In genomic region chr3:198079771-198080520, GRCh38 we compare ENCODE assay signal across 8 cellular contexts.
DNase-seq lines count a peak whose midpoint lies in the region; ATAC-seq and TF ChIP-seq lines count a peak whose summit lies in the region.

No MANE protein-coding gene starts in this region.

- H3K36me3 ChIP-seq in Karpas-422 (ENCODE audit: insufficient read depth, low read length) (no peaks in the 10 kb centered on the region), upper lobe of left lung (no peaks in the 10 kb centered on the region)

- H3K4me3 ChIP-seq in Karpas-422 (ENCODE audit: low read length) = peak overlapping the region; percentile 57
- peak overlapping the region; percentile 39 for H3K4me3 ChIP-seq in fibroblast of pulmonary artery (replicated peaks; ENCODE audit: low read depth, low read length)
- peak overlapping the region in 3 of 4 donors; percentile 32 to 49 (median 47) for H3K4me3 ChIP-seq in upper lobe of left lung

- no peak overlapping the region for H2AFZ ChIP-seq in Karpas-422 (ENCODE audit: low read length)

- no peaks in the 10 kb centered on the region for H3K27me3 ChIP-seq in Karpas-422 (ENCODE audit: low read length)
- H3K27me3 ChIP-seq in upper lobe of left lung = peaks cover 0 to 29% (median 14%) of the 10 kb centered on the region in 4 donors

- DNase-seq in NCI-H526 (lab: John Stamatoyannopoulos, UW) (peak; percentile 30 to 90), NCI-H526 treated with DMSO at 0.1 percent for 48 hours (lab: John Stamatoyannopoulos, UW) (no peak), Karpas-422 (no peak), fibroblast of pulmonary artery (ENCODE audit: low read depth) (peak; percentile 10), occipital lobe (lab: John Stamatoyannopoulos, UW) (peak; percentile 16), upper lobe of left lung (no peak), NCI-H510A (lab: John Stamatoyannopoulos, UW) (no peak)
- DNase-seq in activated CD8-positive, alpha-beta memory T cell treated with anti-CD3 and anti-CD28 coated beads, Interleukin-2, amount 50 U/mL, for 4 hours = peak; percentile 49

- H3K4me2 ChIP-seq in Karpas-422 (ENCODE audit: low read depth, low read length, poor library complexity, severe bottlenecking) = peak overlapping the region; percentile 65

- TF ChIP-seq POLR2A in upper lobe of left lung (IDR thresholded peaks at IDR 0.05) = no peak

- WGBS in upper lobe of left lung, 2 donors = 17 to 18% methylated on average over 18 to 26 of the region's 47 CpGs

- H3K4me1 ChIP-seq in Karpas-422 (ENCODE audit: low read length) (peaks cover 8% of the 10 kb centered on the region), upper lobe of left lung (peaks cover 13 to 21% (median 16%) of the 10 kb centered on the region in 4 donors)

- H4K20me1 ChIP-seq in Karpas-422 (ENCODE audit: insufficient read depth, low read depth, low read length) = no peaks in the 10 kb centered on the region

- ATAC-seq in upper lobe of left lung (ENCODE audit: low FRiP score in 2 of 2) = peak; percentile 53 to 76

- peak overlapping the region; percentile 50 for H3K9ac ChIP-seq in Karpas-422 (ENCODE audit: low read length)

- H3K27ac ChIP-seq in Karpas-422 (ENCODE audit: low read length) (no peak overlapping the region), upper lobe of left lung (peak overlapping the region in 1 of 4 donors; percentile 41)

- no peaks in the 10 kb centered on the region for H3K79me2 ChIP-seq in Karpas-422 (ENCODE audit: low read length)

- peak; percentile 8 for TF ChIP-seq CTCF in fibroblast of pulmonary artery (IDR thresholded peaks at IDR 0.05; ENCODE audit: low read length, missing control alignments)
- no peak for TF ChIP-seq CTCF in upper lobe of left lung (IDR thresholded peaks at IDR 0.05)

- no peaks in the 10 kb centered on the region for H3K9me2 ChIP-seq in Karpas-422 (replicated peaks; ENCODE audit: insufficient read depth, low read length)

- no peak for TF ChIP-seq EP300 in upper lobe of left lung (IDR thresholded peaks at IDR 0.05)

- H3K9me3 ChIP-seq in Karpas-422 (ENCODE audit: low read length) (no peaks in the 10 kb centered on the region), upper lobe of left lung (no peaks in the 10 kb centered on the region)

Comparison
In these comparisons a context has a peak if more than half of its experiments do, and no peak if none do; other contexts are left out.
1. DNase-seq: peak in NCI-H526 (2 of 2), activated CD8-positive, alpha-beta memory T cell treated with anti-CD3 and anti-CD28 coated beads, Interleukin-2, amount 50 U/mL, for 4 hours (single experiment), fibroblast of pulmonary artery (single experiment) and occipital lobe (single experiment); none in NCI-H526 treated with DMSO at 0.1 percent for 48 hours (single experiment), Karpas-422 (single experiment), upper lobe of left lung (0 of 2) and NCI-H510A (single experiment).
2. Peak in every context shown above with its lines, with median percentiles within 50 percentile points of each other: H3K4me3 ChIP-seq.